ENCODE assay signal across 15 cellular contexts in genomic region chr7:44455155-44455554, GRCh38. TPM values are rescaled to one million over a fixed set of nuclear protein-coding genes. Genes with fewer than 3 reads are reported as not detected.
A peak's percentile ranks its signal among the peaks of the same experiment; 100 is the strongest.
DNase-seq lines count a peak whose midpoint lies in the region; ATAC-seq and TF ChIP-seq lines count a peak whose summit lies in the region.
"Had no signal": no experiment of that assay in that cellular context is flagged by ENCODE, and none has a peak within 500 bp of the region (broad histone marks: within the 10 kb centered on the region; RNA-seq: fewer than 3 reads in every experiment).

No MANE protein-coding gene starts in this region.

- peaks cover 0 to 2% of the 10 kb centered on the region in 2 experiments for H3K4me1 ChIP-seq in trophoblast cell (ENCODE audit: control insufficient read depth in 1 of 2, insufficient read depth in 2 of 2, low read length in 2 of 2)
- 0 out of 2 replicates have a peak, but pooled peaks cover 10% of the 10 kb centered on the region for H3K4me1 ChIP-seq in MM.1S (ENCODE audit: low read length)

- H3K4ac ChIP-seq in trophoblast cell (ENCODE audit: low read depth, low read length) = no peak overlapping the region

- TF ChIP-seq CTCF in MM.1S (IDR thresholded peaks at IDR 0.05; ENCODE audit: low read length) = no peak

- H3K27me3 Mint-ChIP-seq in activated CD4-positive, alpha-beta T cell treated with anti-CD3 and anti-CD28 coated beads for 36 hours = no peaks in the 10 kb centered on the region
- no peaks in the 10 kb centered on the region for H3K27me3 Mint-ChIP-seq in activated CD4-positive, alpha-beta T cell treated with anti-CD3 and anti-CD28 coated beads, Interleukin-2, amount 10 ng/mL, durations not matched to agents 24 days and 14 days
- H3K27me3 Mint-ChIP-seq in stimulated activated naive CD8-positive, alpha-beta T cell treated with anti-CD3 and anti-CD28 coated beads, Interleukin-15, amount 100 ng/mL, for 72 hours = no peaks in the 10 kb centered on the region
- no peaks in the 10 kb centered on the region for H3K27me3 Mint-ChIP-seq in activated CD8-positive, alpha-beta T cell treated with anti-CD3 and anti-CD28 coated beads, Interleukin-2, amount 10 ng/mL, durations not matched to agents 7 days and 5 days (ENCODE audit: low read depth)

- no peak overlapping the region for H4K12ac ChIP-seq in trophoblast cell (ENCODE audit: low read depth, low read length)

- peaks cover 41% of the 10 kb centered on the region for H3K36me3 Mint-ChIP-seq in activated CD4-positive, alpha-beta T cell treated with anti-CD3 and anti-CD28 coated beads for 36 hours (ENCODE audit: low read depth)
- peaks cover 51% of the 10 kb centered on the region for H3K36me3 Mint-ChIP-seq in activated CD4-positive, alpha-beta T cell treated with anti-CD3 and anti-CD28 coated beads, Interleukin-2, amount 10 ng/mL, durations not matched to agents 24 days and 14 days (ENCODE audit: low read depth)
- H3K36me3 Mint-ChIP-seq in activated CD8-positive, alpha-beta T cell treated with anti-CD3 and anti-CD28 coated beads, Interleukin-2, amount 10 ng/mL, durations not matched to agents 7 days and 5 days (ENCODE audit: low read depth) = peaks cover 44% of the 10 kb centered on the region

- H3K79me1 ChIP-seq in trophoblast cell (ENCODE audit: low read length) = no peaks in the 10 kb centered on the region

- no peak for DNase-seq in activated CD4-positive, alpha-beta T cell treated with anti-CD3 and anti-CD28 coated beads for 36 hours
- no peak for DNase-seq in activated CD4-positive, alpha-beta T cell treated with anti-CD3 and anti-CD28 coated beads, Interleukin-2, amount 10 ng/mL, durations not matched to agents 24 days and 14 days
- DNase-seq in stimulated activated naive CD8-positive, alpha-beta T cell treated with anti-CD3 and anti-CD28 coated beads, Interleukin-15, amount 100 ng/mL, for 72 hours = no peak
- no peak for DNase-seq in stimulated activated naive CD8-positive, alpha-beta T cell treated with anti-CD3 and anti-CD28 coated beads, Interleukin-15, Interleukin-2, amounts not matched to agents 100 U/mL and 50 U/mL, for 24 hours
- DNase-seq in activated CD8-positive, alpha-beta T cell treated with anti-CD3 and anti-CD28 coated beads, Interleukin-2, amount 10 ng/mL, durations not matched to agents 7 days and 5 days = no peak
- no peak for DNase-seq in trophoblast cell
- DNase-seq in stimulated activated CD4-positive, alpha-beta T cell treated with anti-CD3 and anti-CD28 coated beads, Interleukin-1b, Interleukin-23, amount 100 ng/mL, for 48 hours = no peak
- DNase-seq in MM.1S = no peak
- DNase-seq: 8988T, AML-193, DMS53, GF-D8, GOT3, H9 had no signal

- H3K23ac ChIP-seq in trophoblast cell (ENCODE audit: low read length) = no peak overlapping the region

- H3K27ac ChIP-seq in trophoblast cell (ENCODE audit: low read depth, low read length) (no peak overlapping the region), MM.1S (ENCODE audit: low read length) (no peak overlapping the region)
- H3K27ac ChIP-seq: BLaER1 had no signal

- H3K27me3 ChIP-seq in trophoblast cell (ENCODE audit: insufficient read depth, low read length) (no peaks in the 10 kb centered on the region), MM.1S (replicated peaks; ENCODE audit: insufficient read depth, low read length) (no peaks in the 10 kb centered on the region)
- H3K27me3 ChIP-seq: BLaER1 had no signal

- H3K18ac ChIP-seq in trophoblast cell (ENCODE audit: low read length) = peak overlapping the region; percentile 33

- H3K4me2 ChIP-seq in trophoblast cell (ENCODE audit: low read length) (no peak overlapping the region), MM.1S (ENCODE audit: low read depth, low read length) (no peak overlapping the region)
- H3K4me2 ChIP-seq: BLaER1 had no signal

- H2AK5ac ChIP-seq in trophoblast cell (ENCODE audit: low read length) = no peak overlapping the region

- H2AFZ ChIP-seq in trophoblast cell (ENCODE audit: insufficient read depth, low read length, poor library complexity) = no peak overlapping the region
- no peak overlapping the region for H2AFZ ChIP-seq in MM.1S (ENCODE audit: low read length)

- CTCF ChIA-PET in activated CD4-positive, alpha-beta T cell treated with anti-CD3 and anti-CD28 coated beads for 36 hours (lab: Charles Lee) = interaction anchor here (1.4 kb wide), 1 partner anchor 39 kb away, joined by 3 read pairs; no protein-coding TSS in a partner anchor
- CTCF ChIA-PET in activated CD8-positive, alpha-beta T cell treated with anti-CD3 and anti-CD28 coated beads, Interleukin-2, amount 10 ng/mL, durations not matched to agents 7 days and 5 days (lab: Charles Lee) = interaction anchor here (1.4 kb wide), 1 partner anchor 110 kb away, joined by 3 read pairs; no protein-coding TSS in a partner anchor

- no peak overlapping the region for H2BK120ac ChIP-seq in trophoblast cell (ENCODE audit: insufficient read depth, low read length, poor library complexity)

- WGBS in trophoblast cell (ENCODE audit: extremely low coverage, insufficient coverage, insufficient read length) = no CpG with 5 or more reads among the region's 3 CpGs

- H2BK5ac ChIP-seq in trophoblast cell (ENCODE audit: low read depth, low read length, poor library complexity) = no peak overlapping the region

- no peaks in the 10 kb centered on the region for H3K9me3 Mint-ChIP-seq in activated CD4-positive, alpha-beta T cell treated with anti-CD3 and anti-CD28 coated beads for 36 hours (ENCODE audit: low read depth)
- no peaks in the 10 kb centered on the region for H3K9me3 Mint-ChIP-seq in activated CD4-positive, alpha-beta T cell treated with anti-CD3 and anti-CD28 coated beads, Interleukin-2, amount 10 ng/mL, durations not matched to agents 24 days and 14 days
- no peaks in the 10 kb centered on the region for H3K9me3 Mint-ChIP-seq in stimulated activated naive CD8-positive, alpha-beta T cell treated with anti-CD3 and anti-CD28 coated beads, Interleukin-15, amount 100 ng/mL, for 72 hours
- H3K9me3 Mint-ChIP-seq in activated CD8-positive, alpha-beta T cell treated with anti-CD3 and anti-CD28 coated beads, Interleukin-2, amount 10 ng/mL, durations not matched to agents 7 days and 5 days (ENCODE audit: insufficient read depth) = no peaks in the 10 kb centered on the region
- H3K9me3 Mint-ChIP-seq: H9 had no signal

- H3K9ac ChIP-seq in trophoblast cell (ENCODE audit: low read length) (no peak overlapping the region), MM.1S (ENCODE audit: low read length) (no peak overlapping the region)
- H3K9ac ChIP-seq: BLaER1 had no signal

- H3K4me3 Mint-ChIP-seq in activated CD4-positive, alpha-beta T cell treated with anti-CD3 and anti-CD28 coated beads for 36 hours = no peak overlapping the region
- no peak overlapping the region for H3K4me3 Mint-ChIP-seq in activated CD4-positive, alpha-beta T cell treated with anti-CD3 and anti-CD28 coated beads, Interleukin-2, amount 10 ng/mL, durations not matched to agents 24 days and 14 days
- peak overlapping the region; percentile 10 to 44 for H3K4me3 Mint-ChIP-seq in stimulated activated naive CD8-positive, alpha-beta T cell treated with anti-CD3 and anti-CD28 coated beads, Interleukin-15, amount 100 ng/mL, for 72 hours
- H3K4me3 Mint-ChIP-seq in activated CD8-positive, alpha-beta T cell treated with anti-CD3 and anti-CD28 coated beads, Interleukin-2, amount 10 ng/mL, durations not matched to agents 7 days and 5 days = no peak overlapping the region
- H3K4me3 Mint-ChIP-seq: H9 had no signal

- peaks cover 61% of the 10 kb centered on the region for H3K4me1 Mint-ChIP-seq in activated CD4-positive, alpha-beta T cell treated with anti-CD3 and anti-CD28 coated beads for 36 hours
- H3K4me1 Mint-ChIP-seq in activated CD4-positive, alpha-beta T cell treated with anti-CD3 and anti-CD28 coated beads, Interleukin-2, amount 10 ng/mL, durations not matched to agents 24 days and 14 days = peaks cover 45% of the 10 kb centered on the region
- H3K4me1 Mint-ChIP-seq in stimulated activated naive CD8-positive, alpha-beta T cell treated with anti-CD3 and anti-CD28 coated beads, Interleukin-15, amount 100 ng/mL, for 72 hours = peaks cover 66% of the 10 kb centered on the region
- H3K4me1 Mint-ChIP-seq in activated CD8-positive, alpha-beta T cell treated with anti-CD3 and anti-CD28 coated beads, Interleukin-2, amount 10 ng/mL, durations not matched to agents 7 days and 5 days (ENCODE audit: low read depth) = peaks cover 52% of the 10 kb centered on the region
- H3K4me1 Mint-ChIP-seq: H9 had no signal

- H3K27ac Mint-ChIP-seq in activated CD4-positive, alpha-beta T cell treated with anti-CD3 and anti-CD28 coated beads for 36 hours = peak overlapping the region; percentile 29
- H3K27ac Mint-ChIP-seq in activated CD4-positive, alpha-beta T cell treated with anti-CD3 and anti-CD28 coated beads, Interleukin-2, amount 10 ng/mL, durations not matched to agents 24 days and 14 days = no peak overlapping the region
- H3K27ac Mint-ChIP-seq in stimulated activated naive CD8-positive, alpha-beta T cell treated with anti-CD3 and anti-CD28 coated beads, Interleukin-15, amount 100 ng/mL, for 72 hours = no peak overlapping the region
- peak overlapping the region; percentile 2 for H3K27ac Mint-ChIP-seq in activated CD8-positive, alpha-beta T cell treated with anti-CD3 and anti-CD28 coated beads, Interleukin-2, amount 10 ng/mL, durations not matched to agents 7 days and 5 days
- H3K27ac Mint-ChIP-seq: H9 had no signal

- intact Hi-C loops in activated CD4-positive, alpha-beta T cell treated with anti-CD3 and anti-CD28 coated beads for 36 hours (cut with DNase I, micrococcal nuclease) = no loop called here
- intact Hi-C loops in activated CD4-positive, alpha-beta T cell treated with anti-CD3 and anti-CD28 coated beads, Interleukin-2, amount 10 ng/mL, durations not matched to agents 24 days and 14 days (cut with micrococcal nuclease) = no loop called here

- H3K79me2 ChIP-seq in trophoblast cell (ENCODE audit: control insufficient read depth, insufficient read depth, low read length, poor library complexity) = no peaks in the 10 kb centered on the region
- H3K79me2 ChIP-seq in MM.1S (ENCODE audit: low read length) = peaks cover 91% of the 10 kb centered on the region

- no peak overlapping the region for H3K14ac ChIP-seq in trophoblast cell (ENCODE audit: low read length)

- no peak for ATAC-seq in activated CD4-positive, alpha-beta T cell treated with anti-CD3 and anti-CD28 coated beads for 36 hours
- ATAC-seq in stimulated activated naive CD8-positive, alpha-beta T cell treated with anti-CD3 and anti-CD28 coated beads, Interleukin-15, amount 100 ng/mL, for 72 hours = no peak
- ATAC-seq in stimulated activated naive CD8-positive, alpha-beta T cell treated with anti-CD3 and anti-CD28 coated beads, Interleukin-15, Interleukin-2, amounts not matched to agents 100 U/mL and 50 U/mL, for 24 hours = no peak
- ATAC-seq in activated CD8-positive, alpha-beta T cell treated with anti-CD3 and anti-CD28 coated beads, Interleukin-2, amount 10 ng/mL, durations not matched to agents 7 days and 5 days = no peak

- H3K36me3 ChIP-seq in trophoblast cell (ENCODE audit: control insufficient read depth in 1 of 2, insufficient read depth in 2 of 2, low read length in 2 of 2) = peaks cover 2 to 13% of the 10 kb centered on the region in 2 experiments
- H3K36me3 ChIP-seq in MM.1S (replicated peaks; ENCODE audit: insufficient read depth, low read length) = no peaks in the 10 kb centered on the region; the same call in 1 of the 2 replicates

- H4K8ac ChIP-seq in trophoblast cell (ENCODE audit: low read depth, low read length) = no peak overlapping the region

- no peaks in the 10 kb centered on the region for H3K9me2 ChIP-seq in MM.1S (replicated peaks; ENCODE audit: insufficient read depth, low read length)

- H2BK12ac ChIP-seq in trophoblast cell (ENCODE audit: low read length) = no peak overlapping the region

- no peaks in the 10 kb centered on the region for H4K20me1 ChIP-seq in MM.1S (ENCODE audit: insufficient read depth, low read length)

- 0 out of 2 replicates have a peak, but pooled peaks cover 2% of the 10 kb centered on the region for H3F3A ChIP-seq in MM.1S (ENCODE audit: insufficient read depth, low read length)

- H4K91ac ChIP-seq in trophoblast cell (ENCODE audit: low read depth, low read length) = no peak overlapping the region

- H3K4me3 ChIP-seq in trophoblast cell (ENCODE audit: low read depth, low read length) (no peak overlapping the region), MM.1S (ENCODE audit: low read length) (no peak overlapping the region)
- H3K4me3 ChIP-seq: BLaER1 had no signal

- H3K9me3 ChIP-seq in trophoblast cell (ENCODE audit: insufficient read depth, low read depth, low read length) = no peaks in the 10 kb centered on the region
- no peaks in the 10 kb centered on the region for H3K9me3 ChIP-seq in MM.1S (replicated peaks; ENCODE audit: insufficient read depth, low read length)
- H3K9me3 ChIP-seq: BLaER1 had no signal

- POLR2A ChIA-PET in activated CD4-positive, alpha-beta T cell treated with anti-CD3 and anti-CD28 coated beads for 36 hours (lab: Charles Lee) = no interaction called here
- POLR2A ChIA-PET in activated CD8-positive, alpha-beta T cell treated with anti-CD3 and anti-CD28 coated beads, Interleukin-2, amount 10 ng/mL, durations not matched to agents 7 days and 5 days (lab: Charles Lee) = no interaction called here

RNA-seq across cellular contexts. Expression of gene NUDCD3, which starts 35.3 kb away (rescaled TPM):
- 10 to 100 TPM; 70.3 to 77.6 TPM for total RNA-seq in activated CD4-positive, alpha-beta T cell treated with anti-CD3 and anti-CD28 coated beads for 36 hours
- total RNA-seq in activated CD4-positive, alpha-beta T cell treated with anti-CD3 and anti-CD28 coated beads, Interleukin-2, amount 10 ng/mL, durations not matched to agents 24 days and 14 days = 88.8 and 92.7 TPM in 2 replicates
- total RNA-seq in activated CD8-positive, alpha-beta T cell treated with anti-CD3 and anti-CD28 coated beads, Interleukin-2, amount 10 ng/mL, durations not matched to agents 7 days and 5 days = 10 to 100 TPM; 80.7 to 84.0 TPM
- 27.8 and 29.3 TPM in 2 replicates for polyA plus RNA-seq in trophoblast cell (2013)

Comparison
In these comparisons a context has a peak if more than half of its experiments do, and no peak if none do; other contexts are left out.
1. H3K27ac Mint-ChIP-seq: peak in activated CD4-positive, alpha-beta T cell treated with anti-CD3 and anti-CD28 coated beads for 36 hours (single experiment) and activated CD8-positive, alpha-beta T cell treated with anti-CD3 and anti-CD28 coated beads, Interleukin-2, amount 10 ng/mL, durations not matched to agents 7 days and 5 days (single experiment); none in activated CD4-positive, alpha-beta T cell treated with anti-CD3 and anti-CD28 coated beads, Interleukin-2, amount 10 ng/mL, durations not matched to agents 24 days and 14 days (single experiment) and stimulated activated naive CD8-positive, alpha-beta T cell treated with anti-CD3 and anti-CD28 coated beads, Interleukin-15, amount 100 ng/mL, for 72 hours (0 of 2).
2. H3K4me3 Mint-ChIP-seq: peak in stimulated activated naive CD8-positive, alpha-beta T cell treated with anti-CD3 and anti-CD28 coated beads, Interleukin-15, amount 100 ng/mL, for 72 hours (2 of 2); none in activated CD4-positive, alpha-beta T cell treated with anti-CD3 and anti-CD28 coated beads for 36 hours (single experiment), activated CD4-positive, alpha-beta T cell treated with anti-CD3 and anti-CD28 coated beads, Interleukin-2, amount 10 ng/mL, durations not matched to agents 24 days and 14 days (single experiment) and activated CD8-positive, alpha-beta T cell treated with anti-CD3 and anti-CD28 coated beads, Interleukin-2, amount 10 ng/mL, durations not matched to agents 7 days and 5 days (single experiment).